Comparison of ENCODE assay signal across 1 cellular context in genomic region chr20:17835240-17835940, GRCh38.
TF ChIP-seq lines count a peak whose summit lies in the region.

No MANE protein-coding gene starts in this region.

TF ChIP-seq in WTC11, 78 proteins besides CTCF, POLR2A, EP300 and RAD21 (continued from another document):
- TF ChIP-seq ZNF532 (CRISPR knock-in tag; IDR thresholded peaks at IDR 0.05; ENCODE audit: borderline replicate concordance), result no peak
- TF ChIP-seq CBFB (CRISPR knock-in tag; IDR thresholded peaks at IDR 0.05; ENCODE audit: low read depth), result no peak
- no peak for TF ChIP-seq ZNF416 (CRISPR knock-in tag; IDR thresholded peaks at IDR 0.05)
- TF ChIP-seq ZNF423 (CRISPR knock-in tag; IDR thresholded peaks at IDR 0.05), result no peak
- TF ChIP-seq GRHL2 (CRISPR knock-in tag; IDR thresholded peaks at IDR 0.05; ENCODE audit: insufficient replicate concordance, severe bottlenecking), result no peak
- no peak for TF ChIP-seq FOXK1 (CRISPR knock-in tag; IDR thresholded peaks at IDR 0.05)
- TF ChIP-seq, protein P1, sequence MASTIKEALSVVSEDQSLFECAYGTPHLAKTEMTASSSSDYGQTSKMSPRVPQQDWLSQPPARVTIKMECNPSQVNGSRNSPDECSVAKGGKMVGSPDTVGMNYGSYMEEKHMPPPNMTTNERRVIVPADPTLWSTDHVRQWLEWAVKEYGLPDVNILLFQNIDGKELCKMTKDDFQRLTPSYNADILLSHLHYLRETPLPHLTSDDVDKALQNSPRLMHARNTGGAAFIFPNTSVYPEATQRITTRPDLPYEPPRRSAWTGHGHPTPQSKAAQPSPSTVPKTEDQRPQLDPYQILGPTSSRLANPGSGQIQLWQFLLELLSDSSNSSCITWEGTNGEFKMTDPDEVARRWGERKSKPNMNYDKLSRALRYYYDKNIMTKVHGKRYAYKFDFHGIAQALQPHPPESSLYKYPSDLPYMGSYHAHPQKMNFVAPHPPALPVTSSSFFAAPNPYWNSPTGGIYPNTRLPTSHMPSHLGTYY (CRISPR knock-in tag; IDR thresholded peaks at IDR 0.05), result no peak
